ENCODE assay signal across 10 cellular contexts in the genomic region with DNA sequence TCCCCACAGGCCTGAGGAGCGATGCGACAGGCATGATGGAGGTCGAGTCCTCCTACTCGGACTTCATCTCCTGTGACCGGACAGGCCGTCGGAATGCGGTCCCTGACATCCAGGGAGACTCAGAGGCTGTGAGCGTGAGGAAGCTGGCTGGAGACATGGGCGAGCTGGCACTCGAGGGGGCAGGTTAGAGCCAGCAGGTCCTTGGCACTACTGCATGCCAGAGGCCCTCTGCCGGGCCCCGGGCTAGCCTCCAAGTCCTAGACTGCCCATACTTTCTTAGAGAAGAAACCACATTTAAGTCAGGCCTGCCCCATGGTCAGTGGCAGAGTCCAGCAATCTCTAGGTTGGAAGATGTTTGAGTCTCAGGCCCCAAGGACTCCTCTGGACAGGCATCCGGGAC. TPM values are rescaled to one million over a fixed set of nuclear protein-coding genes. Genes with fewer than 3 reads are reported as not detected.
A peak's percentile ranks its signal among the peaks of the same experiment; 100 is the strongest.
DNase-seq lines count a peak whose midpoint lies in the region; ATAC-seq and TF ChIP-seq lines count a peak whose summit lies in the region.
"Had no signal": no experiment of that assay in that cellular context is flagged by ENCODE, and none has a peak within 500 bp of the region (broad histone marks: within the 10 kb centered on the region; RNA-seq: fewer than 3 reads in every experiment).

No MANE protein-coding gene starts in this region.

- H3K9me2 ChIP-seq in OCI-LY1 (ENCODE audit: low read depth, low read length) = no peaks in the 10 kb centered on the region

- H3K9me3 ChIP-seq in OCI-LY1 (ENCODE audit: low read length) (no peaks in the 10 kb centered on the region), subcutaneous abdominal adipose tissue (ENCODE audit: control insufficient read depth in 5 of 5, low read length in 5 of 5) (no peaks in the 10 kb centered on the region), neural progenitor cell (ENCODE audit: low read depth) (no peaks in the 10 kb centered on the region)
- H3K9me3 ChIP-seq: right lobe of liver had no signal

- H3K4me1 ChIP-seq in OCI-LY1 (ENCODE audit: insufficient read depth, low read length, severe bottlenecking) = peaks cover 79% of the 10 kb centered on the region
- peaks cover 19 to 52% (median 40%) of the 10 kb centered on the region in 5 donors for H3K4me1 ChIP-seq in subcutaneous abdominal adipose tissue (ENCODE audit: control insufficient read depth in 5 of 5, insufficient read depth in 5 of 5, low read length in 5 of 5)
- peaks cover 3% of the 10 kb centered on the region for H3K4me1 ChIP-seq in neural progenitor cell

- H3K4me3 ChIP-seq in OCI-LY1 (ENCODE audit: low read depth, low read length, poor library complexity, severe bottlenecking) (no peak overlapping the region), subcutaneous abdominal adipose tissue (ENCODE audit: low read depth in 1 of 5, low read length in 5 of 5) (no peak overlapping the region), neural progenitor cell (no peak overlapping the region)
- H3K4me3 ChIP-seq: right lobe of liver had no signal

- H3K27me3 ChIP-seq in OCI-LY1 (ENCODE audit: insufficient read depth, low read length) = no peaks in the 10 kb centered on the region
- H3K27me3 ChIP-seq in subcutaneous abdominal adipose tissue (ENCODE audit: control insufficient read depth in 5 of 5, insufficient read depth in 4 of 5, low read length in 5 of 5) = peaks cover 0 to 4% (median 0%) of the 10 kb centered on the region in 5 donors
- H3K27me3 ChIP-seq in neural progenitor cell = no peaks in the 10 kb centered on the region
- H3K27me3 ChIP-seq: right lobe of liver had no signal

- no peaks in the 10 kb centered on the region for H4K20me1 ChIP-seq in OCI-LY1 (ENCODE audit: insufficient read depth, low read length)
- H4K20me1 ChIP-seq in neural progenitor cell (ENCODE audit: low read depth) = peaks cover 10% of the 10 kb centered on the region

- peaks cover 17% of the 10 kb centered on the region for H3K36me3 Mint-ChIP-seq in central memory CD8-positive, alpha-beta T cell (ENCODE audit: insufficient read depth)
- peaks cover 35% of the 10 kb centered on the region for H3K36me3 Mint-ChIP-seq in mesothelial cell of epicardium
- peaks cover 17% of the 10 kb centered on the region for H3K36me3 Mint-ChIP-seq in HFFc6 (ENCODE audit: low read depth)
- peaks cover 17% of the 10 kb centered on the region for H3K36me3 Mint-ChIP-seq in neural progenitor cell

- H3K36me3 ChIP-seq in OCI-LY1 (ENCODE audit: insufficient read depth, low read length) (peaks cover 43% of the 10 kb centered on the region; the same call in 1 of the 2 replicates), subcutaneous abdominal adipose tissue (ENCODE audit: control insufficient read depth in 5 of 5, insufficient read depth in 5 of 5, low read length in 5 of 5) (peaks cover 0 to 46% (median 40%) of the 10 kb centered on the region in 5 donors), neural progenitor cell (no peaks in the 10 kb centered on the region)
- H3K36me3 ChIP-seq: right lobe of liver had no signal

- no peak for ATAC-seq in central memory CD8-positive, alpha-beta T cell (replicated peaks; ENCODE audit: extremely low read depth, poor library complexity, severe bottlenecking)

- H3K4me3 Mint-ChIP-seq in central memory CD8-positive, alpha-beta T cell = no peak overlapping the region
- H3K4me3 Mint-ChIP-seq in mesothelial cell of epicardium (no peak overlapping the region), HFFc6 (no peak overlapping the region), neural progenitor cell (no peak overlapping the region)

- TF ChIP-seq CTCF in OCI-LY1 (IDR thresholded peaks at IDR 0.05; ENCODE audit: low read length) (no peak), mesothelial cell of epicardium (IDR thresholded peaks at IDR 0.05; ENCODE audit: unreplicated experiment) (no peak), HFFc6 (IDR thresholded peaks at IDR 0.05) (no peak), neural progenitor cell (IDR thresholded peaks at IDR 0.05) (no peak)

- H3K4me2 ChIP-seq in OCI-LY1 (ENCODE audit: low read length) (peak overlapping the region; percentile 44), neural progenitor cell (no peak overlapping the region)

- H3K9me3 Mint-ChIP-seq in central memory CD8-positive, alpha-beta T cell = no peaks in the 10 kb centered on the region
- H3K9me3 Mint-ChIP-seq in mesothelial cell of epicardium = no peaks in the 10 kb centered on the region
- H3K9me3 Mint-ChIP-seq in HFFc6 = no peaks in the 10 kb centered on the region
- H3K9me3 Mint-ChIP-seq in neural progenitor cell = no peaks in the 10 kb centered on the region

- CTCF ChIA-PET in HEK293T (lab: Yijun Ruan, JAX) = no interaction called here

- DNase-seq in central memory CD8-positive, alpha-beta T cell (ENCODE audit: low spot score in 2 of 2) = no peak
- DNase-seq in mesothelial cell of epicardium (ENCODE audit: low spot score in 2 of 2, unreplicated experiment in 2 of 2) (no peak), HT-29 (ENCODE audit: low spot score) (no peak), HFFc6 (no peak), neural progenitor cell (ENCODE audit: low spot score) (no peak), HEK293T (ENCODE audit: extremely low spot score) (no peak)
- DNase-seq: right lobe of liver, WERI-Rb-1 had no signal

- H3K27ac Mint-ChIP-seq in central memory CD8-positive, alpha-beta T cell (ENCODE audit: low read depth) = peak overlapping the region; percentile 98
- peak overlapping the region; percentile 37 for H3K27ac Mint-ChIP-seq in mesothelial cell of epicardium
- no peak overlapping the region for H3K27ac Mint-ChIP-seq in HFFc6
- no peak overlapping the region for H3K27ac Mint-ChIP-seq in neural progenitor cell

- peaks cover 57% of the 10 kb centered on the region for H3K4me1 Mint-ChIP-seq in central memory CD8-positive, alpha-beta T cell
- H3K4me1 Mint-ChIP-seq in mesothelial cell of epicardium (peaks cover 5% of the 10 kb centered on the region), HFFc6 (ENCODE audit: low read depth) (peaks cover 11% of the 10 kb centered on the region), neural progenitor cell (peaks cover 21% of the 10 kb centered on the region)

- POLR2A ChIA-PET in HEK293T (lab: Yijun Ruan, JAX) = no interaction called here

- no peak overlapping the region for H2AFZ ChIP-seq in OCI-LY1 (ENCODE audit: low read length)
- no peak overlapping the region for H2AFZ ChIP-seq in neural progenitor cell (replicated peaks)

- no peaks in the 10 kb centered on the region for H3F3A ChIP-seq in OCI-LY1 (ENCODE audit: insufficient read depth, low read length)
- H3F3A ChIP-seq in neural progenitor cell (ENCODE audit: low read depth) = peaks cover 3% of the 10 kb centered on the region

- no peaks in the 10 kb centered on the region for H3K27me3 Mint-ChIP-seq in central memory CD8-positive, alpha-beta T cell
- H3K27me3 Mint-ChIP-seq in mesothelial cell of epicardium (ENCODE audit: low read depth) (no peaks in the 10 kb centered on the region), HFFc6 (ENCODE audit: insufficient read depth) (peaks cover 4% of the 10 kb centered on the region), neural progenitor cell (ENCODE audit: insufficient read depth, low read depth) (peaks cover 5% of the 10 kb centered on the region)

- no peaks in the 10 kb centered on the region for H3K79me2 ChIP-seq in OCI-LY1 (ENCODE audit: insufficient read depth, low read length)
- no peaks in the 10 kb centered on the region for H3K79me2 ChIP-seq in neural progenitor cell (ENCODE audit: low read depth)

- H3K9ac ChIP-seq in OCI-LY1 (ENCODE audit: low read length) (peak overlapping the region; percentile 44), subcutaneous abdominal adipose tissue (ENCODE audit: low read length in 5 of 5) (peak overlapping the region in 4 of 5 donors; percentile 3 to 89 (median 48)), neural progenitor cell (no peak overlapping the region)

- peak overlapping the region; percentile 99 for H3K27ac ChIP-seq in OCI-LY1 (ENCODE audit: low read depth, low read length, poor library complexity, severe bottlenecking)
- peak overlapping the region; percentile 87 for H3K27ac ChIP-seq in subcutaneous abdominal adipose tissue (ENCODE audit: low read depth, low read length)
- H3K27ac ChIP-seq in neural progenitor cell = no peak overlapping the region
- H3K27ac ChIP-seq: right lobe of liver, WERI-Rb-1 had no signal

TF ChIP-seq in HEK293T, 16 proteins besides CTCF, POLR2A, EP300 and RAD21:
- TF ChIP-seq LEF1 (IDR thresholded peaks at IDR 0.05; ENCODE audit: borderline replicate concordance) (no peak), ELF4 (IDR thresholded peaks at IDR 0.05) (no peak), FOXM1 (IDR thresholded peaks at IDR 0.05; ENCODE audit: borderline replicate concordance) (no peak), FOXK2 (IDR thresholded peaks at IDR 0.05) (no peak), CTBP1 (IDR thresholded peaks at IDR 0.05; ENCODE audit: borderline replicate concordance) (no peak), BHLHE40 (IDR thresholded peaks at IDR 0.05; ENCODE audit: borderline replicate concordance) (no peak)
- TF ChIP-seq, protein P1, sequence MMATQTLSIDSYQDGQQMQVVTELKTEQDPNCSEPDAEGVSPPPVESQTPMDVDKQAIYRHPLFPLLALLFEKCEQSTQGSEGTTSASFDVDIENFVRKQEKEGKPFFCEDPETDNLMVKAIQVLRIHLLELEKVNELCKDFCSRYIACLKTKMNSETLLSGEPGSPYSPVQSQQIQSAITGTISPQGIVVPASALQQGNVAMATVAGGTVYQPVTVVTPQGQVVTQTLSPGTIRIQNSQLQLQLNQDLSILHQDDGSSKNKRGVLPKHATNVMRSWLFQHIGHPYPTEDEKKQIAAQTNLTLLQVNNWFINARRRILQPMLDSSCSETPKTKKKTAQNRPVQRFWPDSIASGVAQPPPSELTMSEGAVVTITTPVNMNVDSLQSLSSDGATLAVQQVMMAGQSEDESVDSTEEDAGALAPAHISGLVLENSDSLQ (IDR thresholded peaks at IDR 0.05) = no peak

RNA-seq across cellular contexts. Expression of a gene that starts 32.1 kb away (rescaled TPM):
- total RNA-seq in mesothelial cell of epicardium = 50.4 to 59.1 TPM (median 51.6 TPM) in 3 replicates
- 0.29 and 1.3 TPM in 2 replicates for total RNA-seq in HT-29 (2014; rRNA removed; shearing (Covaris generic))
- total RNA-seq in HFFc6 (2021; fragmentation: NEBNext Ultra II Directional; extraction: Animal tissue kit (Norgen Biotek cat#: 25700)) = 10 to 100 TPM; 35.5 to 57.6 (median 52.0) TPM
- total RNA-seq in neural progenitor cell (ENCODE audit: low replicate concordance) = 40.6 and 64.6 TPM in 2 replicates

RNA-seq across cellular contexts. Expression of a gene that starts 37.0 kb away (rescaled TPM):
- 21.7 to 23.1 TPM (median 22.5 TPM) in 3 replicates for total RNA-seq in mesothelial cell of epicardium
- 0.39 TPM in 1 of 2 replicates, not detected in the other for total RNA-seq in HT-29 (2014; rRNA removed; shearing (Covaris generic))
- total RNA-seq in HFFc6 (2021; fragmentation: NEBNext Ultra II Directional; extraction: Animal tissue kit (Norgen Biotek cat#: 25700)) = 10 to 100 TPM; 11.0 to 15.9 (median 12.7) TPM
- 29.7 and 52.5 TPM in 2 replicates for total RNA-seq in neural progenitor cell (ENCODE audit: low replicate concordance)

Comparison
In these comparisons a context has a peak if more than half of its experiments do, and no peak if none do; other contexts are left out.
1. H3K27ac Mint-ChIP-seq: peak in central memory CD8-positive, alpha-beta T cell (single experiment) and mesothelial cell of epicardium (single experiment); none in HFFc6 (single experiment) and neural progenitor cell (single experiment).
2. RNA of a gene that starts 32.1 kb away (total RNA-seq): 35.5 to 57.6 TPM in HFFc6, 50.4 to 59.1 TPM in mesothelial cell of epicardium and 40.6 to 64.6 TPM in neural progenitor cell; 0.29 to 1.3 TPM in HT-29; every median in the first group is over 10 times any median in the second.